Comparison of ENCODE assay signal across 12 cellular contexts in the genomic region with DNA sequence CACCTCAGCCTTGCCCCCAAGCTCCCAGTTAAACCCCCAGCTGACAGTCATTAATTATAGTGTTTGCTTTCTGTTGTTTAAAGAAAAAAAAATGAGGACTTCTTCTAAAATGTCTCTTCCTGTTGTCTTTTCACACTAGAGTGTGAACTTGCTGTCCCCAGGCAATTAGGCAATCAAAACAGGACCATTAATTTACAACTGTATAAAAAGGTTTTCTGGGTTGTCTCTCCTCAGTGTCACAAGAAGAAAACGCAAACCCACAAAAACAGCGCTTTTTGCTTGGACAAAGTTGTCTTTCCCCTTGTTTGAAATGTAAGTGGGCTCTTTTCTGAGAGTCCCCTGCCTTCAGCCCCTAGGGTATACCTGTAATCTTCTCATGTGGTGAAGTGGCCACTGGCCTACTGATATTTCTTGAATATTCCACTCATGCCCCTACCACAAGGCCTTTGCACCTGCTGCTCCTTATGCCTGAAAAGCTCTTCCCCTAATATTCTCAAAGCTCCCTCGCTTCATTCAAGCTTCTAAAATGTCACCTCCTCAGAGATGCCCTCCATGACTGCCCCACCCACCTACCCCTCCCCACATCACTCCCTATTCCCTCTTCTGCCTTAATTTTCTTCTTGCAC.
DNase-seq lines count a peak whose midpoint lies in the region; ATAC-seq lines count a peak whose summit lies in the region.
"Had no signal": no experiment of that assay in that cellular context is flagged by ENCODE, and none has a peak within 500 bp of the region (broad histone marks: within the 10 kb centered on the region; RNA-seq: fewer than 3 reads in every experiment).

No MANE protein-coding gene starts in this region.

- ATAC-seq in sciatic nerve (peak; percentile 61), HG03159 (IDR thresholded peaks at IDR 0.05; ENCODE audit: unreplicated experiment) (no peak), HG03280 (IDR thresholded peaks at IDR 0.05; ENCODE audit: unreplicated experiment) (no peak)
- ATAC-seq: GM12878 had no signal

- intact Hi-C loops in sciatic nerve (cut with DNase I) = no loop called here

- peak overlapping the region; percentile 66 to 88 (median 82) for H3K27ac Mint-ChIP-seq in immature natural killer cell
- H3K27ac Mint-ChIP-seq: CD4-positive, alpha-beta memory T cell had no signal

- peaks cover 0 to 3% (median 0%) of the 10 kb centered on the region in 3 donors for H3K36me3 Mint-ChIP-seq in immature natural killer cell

- H3K4me1 Mint-ChIP-seq in immature natural killer cell = peaks cover 0 to 30% of the 10 kb centered on the region in 2 donors

- DNase-seq in NCI-H146 (lab: John Stamatoyannopoulos, UW) (peak; percentile 51), NCI-H748 treated with DMSO at 0.1 percent for 48 hours (lab: John Stamatoyannopoulos, UW) (peak; percentile 26), immature natural killer cell (peak in 2 of 3 donors; percentile 6 to 7), sciatic nerve (ENCODE audit: low spot score) (no peak), NCI-H2171 (lab: John Stamatoyannopoulos, UW) (no peak)
- DNase-seq: BE2C; CD4-positive, alpha-beta memory T cell; DMS79; GM23248 had no signal

- H3K27me3 Mint-ChIP-seq in immature natural killer cell (ENCODE audit: low read depth in 3 of 3) = peaks cover 0 to 2% (median 1%) of the 10 kb centered on the region in 3 donors
- H3K27me3 Mint-ChIP-seq: CD4-positive, alpha-beta memory T cell had no signal

- peak overlapping the region; percentile 56 to 80 (median 66) for H3K4me3 Mint-ChIP-seq in immature natural killer cell
- H3K4me3 Mint-ChIP-seq: CD4-positive, alpha-beta memory T cell had no signal

- H3K9me3 Mint-ChIP-seq in immature natural killer cell = peaks cover 0 to 1% (median 0%) of the 10 kb centered on the region in 6 donors

Comparison
In these comparisons a context has a peak if more than half of its experiments do, and no peak if none do; other contexts are left out.
1. DNase-seq: peak in NCI-H146 (single experiment), NCI-H748 treated with DMSO at 0.1 percent for 48 hours (single experiment) and immature natural killer cell (2 of 3); none in sciatic nerve (single experiment) and NCI-H2171 (single experiment).